In the genomic region with DNA sequence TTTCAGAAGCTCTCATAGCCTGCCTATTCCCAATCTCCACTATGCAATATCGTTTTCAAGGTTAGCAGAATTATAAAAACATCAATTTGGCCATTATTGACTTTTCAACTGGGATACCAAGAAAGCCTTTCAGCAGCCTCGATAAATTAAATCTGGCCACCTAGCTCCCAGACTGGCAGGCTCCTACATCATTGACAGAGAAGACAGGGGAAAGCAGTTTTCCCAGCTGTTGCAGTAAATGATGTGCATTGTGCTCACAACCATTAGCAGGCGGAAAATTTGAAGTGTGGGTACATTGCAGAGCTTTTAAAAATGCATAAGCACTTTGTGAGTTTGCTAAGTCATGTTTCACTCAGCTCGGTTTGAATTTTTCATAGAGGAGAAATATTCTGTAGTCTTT, we compare ENCODE assay signal across 14 cellular contexts.
DNase-seq lines count a peak whose midpoint lies in the region; ATAC-seq and TF ChIP-seq lines count a peak whose summit lies in the region.
"Had no signal": no experiment of that assay in that cellular context is flagged by ENCODE, and none has a peak within 500 bp of the region (broad histone marks: within the 10 kb centered on the region; RNA-seq: fewer than 3 reads in every experiment).

No MANE protein-coding gene starts in this region.

- no peak for TF ChIP-seq CTCF in nephron (IDR thresholded peaks at IDR 0.05; ENCODE audit: unreplicated experiment in 3 of 3)

- no peaks in the 10 kb centered on the region for H3K36me3 Mint-ChIP-seq in nephron (ENCODE audit: low read depth)
- H3K36me3 Mint-ChIP-seq in activated naive CD4-positive, alpha-beta T cell treated with anti-CD3 and anti-CD28 coated beads, Interleukin-2, amount 10 ng/mL, durations not matched to agents 7 days and 5 days, result no peaks in the 10 kb centered on the region
- H3K36me3 Mint-ChIP-seq: neural progenitor cell; stimulated activated naive B cell treated with anti-CD40 and anti-IgM and Interleukin-4, amounts not matched to agents 10 μg/mL and 1 μg/mL and 100 μg/mL, for 72 hours had no signal

- H3K4me3 ChIP-seq in SJCRH30, result no peak overlapping the region
- H3K4me3 ChIP-seq: neural progenitor cell had no signal

- peaks cover 2% of the 10 kb centered on the region; the same call in 1 of the 2 replicates for H3K4me1 ChIP-seq in SJCRH30

- H3K4me3 Mint-ChIP-seq in nephron, result no peak overlapping the region
- H3K4me3 Mint-ChIP-seq in activated naive CD4-positive, alpha-beta T cell treated with anti-CD3 and anti-CD28 coated beads, Interleukin-2, amount 10 ng/mL, durations not matched to agents 7 days and 5 days, result no peak overlapping the region
- H3K4me3 Mint-ChIP-seq: activated CD8-positive, alpha-beta T cell treated with anti-CD3 and anti-CD28 coated beads, Interleukin-2, amount 10 ng/mL, durations not matched to agents 7 days and 5 days; activated T-helper 1 cell treated with anti-CD3 and anti-CD28 coated beads, Interleukin-12 subunit alpha, Interleukin-12 subunit beta, Interleukin-2, Interleukin-4 antibody, amounts not matched to agents 30 ng/mL and 10 ng/mL and 1 ng/mL, durations not matched to agents 14 hours and 24 hours and 36 hours; neural progenitor cell; stimulated activated naive B cell treated with anti-CD40 and anti-IgM and Interleukin-4, amounts not matched to agents 10 μg/mL and 1 μg/mL and 100 μg/mL, for 72 hours had no signal

- CTCF ChIA-PET in activated naive CD4-positive, alpha-beta T cell treated with anti-CD3 and anti-CD28 coated beads, Interleukin-2, amount 10 ng/mL, durations not matched to agents 7 days and 5 days (lab: Charles Lee), result no interaction called here

- peaks cover 13% of the 10 kb centered on the region for H3K4me1 Mint-ChIP-seq in nephron
- no peaks in the 10 kb centered on the region for H3K4me1 Mint-ChIP-seq in activated naive CD4-positive, alpha-beta T cell treated with anti-CD3 and anti-CD28 coated beads, Interleukin-2, amount 10 ng/mL, durations not matched to agents 7 days and 5 days

- no peak overlapping the region for H3K27ac ChIP-seq in SJCRH30
- H3K27ac ChIP-seq: KMS-11, neural progenitor cell had no signal

- no peak for ATAC-seq in HG02970 (IDR thresholded peaks at IDR 0.05; ENCODE audit: low FRiP score, unreplicated experiment)
- ATAC-seq: activated CD8-positive, alpha-beta T cell treated with anti-CD3 and anti-CD28 coated beads, Interleukin-2, amount 10 ng/mL, durations not matched to agents 7 days and 5 days; stimulated activated naive B cell treated with anti-CD40 and anti-IgM and Interleukin-4, amounts not matched to agents 10 μg/mL and 1 μg/mL and 100 μg/mL, for 72 hours had no signal

- H3K27me3 ChIP-seq in SJCRH30, result no peaks in the 10 kb centered on the region
- H3K27me3 ChIP-seq: neural progenitor cell had no signal

- H3K9me3 ChIP-seq in SJCRH30 (replicated peaks), result no peaks in the 10 kb centered on the region

- peak overlapping the region; percentile 31 to 86 (median 44) for H3K27ac Mint-ChIP-seq in nephron
- H3K27ac Mint-ChIP-seq in activated naive CD4-positive, alpha-beta T cell treated with anti-CD3 and anti-CD28 coated beads, Interleukin-2, amount 10 ng/mL, durations not matched to agents 7 days and 5 days, result no peak overlapping the region
- H3K27ac Mint-ChIP-seq: activated CD8-positive, alpha-beta T cell treated with anti-CD3 and anti-CD28 coated beads, Interleukin-2, amount 10 ng/mL, durations not matched to agents 7 days and 5 days; activated T-helper 1 cell treated with anti-CD3 and anti-CD28 coated beads, Interleukin-12 subunit alpha, Interleukin-12 subunit beta, Interleukin-2, Interleukin-4 antibody, amounts not matched to agents 30 ng/mL and 10 ng/mL and 1 ng/mL, durations not matched to agents 14 hours and 24 hours and 36 hours; stimulated activated naive B cell treated with anti-CD40 and anti-IgM and Interleukin-4, amounts not matched to agents 10 μg/mL and 1 μg/mL and 100 μg/mL, for 72 hours had no signal

- peaks cover 4% of the 10 kb centered on the region for H3K27me3 Mint-ChIP-seq in nephron (ENCODE audit: low read depth)
- no peaks in the 10 kb centered on the region for H3K27me3 Mint-ChIP-seq in activated naive CD4-positive, alpha-beta T cell treated with anti-CD3 and anti-CD28 coated beads, Interleukin-2, amount 10 ng/mL, durations not matched to agents 7 days and 5 days
- H3K27me3 Mint-ChIP-seq: stimulated activated naive B cell treated with anti-CD40 and anti-IgM and Interleukin-4, amounts not matched to agents 10 μg/mL and 1 μg/mL and 100 μg/mL, for 72 hours had no signal

- DNase-seq in NCI-H1092 (lab: John Stamatoyannopoulos, UW) (peak; percentile 72), NCI-H1930 (lab: John Stamatoyannopoulos, UW) (peak; percentile 15 to 44), SJCRH30 (peak; percentile 10 to 19), nucleus accumbens (lab: John Stamatoyannopoulos, UW) (no peak)
- DNase-seq in NK-92 treated with Interleukin-12 subunit alpha and Interleukin-12 subunit beta, amount 100 ng/mL, for 24 hours (lab: John Stamatoyannopoulos, UW), result no peak
- no peak for DNase-seq in activated naive CD4-positive, alpha-beta T cell treated with anti-CD3 and anti-CD28 coated beads, Interleukin-2, amount 10 ng/mL, durations not matched to agents 7 days and 5 days
- DNase-seq: activated CD8-positive, alpha-beta T cell treated with anti-CD3 and anti-CD28 coated beads, Interleukin-2, amount 10 ng/mL, durations not matched to agents 7 days and 5 days; kidney; stimulated activated naive B cell treated with anti-CD40 and anti-IgM and Interleukin-4, amounts not matched to agents 10 μg/mL and 1 μg/mL and 100 μg/mL, for 72 hours had no signal

- no peaks in the 10 kb centered on the region for H3K36me3 ChIP-seq in SJCRH30
- H3K36me3 ChIP-seq: neural progenitor cell had no signal

- H3K9me3 Mint-ChIP-seq in nephron, result no peaks in the 10 kb centered on the region
- H3K9me3 Mint-ChIP-seq in activated naive CD4-positive, alpha-beta T cell treated with anti-CD3 and anti-CD28 coated beads, Interleukin-2, amount 10 ng/mL, durations not matched to agents 7 days and 5 days, result no peaks in the 10 kb centered on the region
- H3K9me3 Mint-ChIP-seq: activated T-helper 1 cell treated with anti-CD3 and anti-CD28 coated beads, Interleukin-12 subunit alpha, Interleukin-12 subunit beta, Interleukin-2, Interleukin-4 antibody, amounts not matched to agents 30 ng/mL and 10 ng/mL and 1 ng/mL, durations not matched to agents 14 hours and 24 hours and 36 hours; neural progenitor cell had no signal

Comparison
In these comparisons a context has a peak if more than half of its experiments do, and no peak if none do; other contexts are left out.
1. DNase-seq: peak in NCI-H1092 (single experiment), NCI-H1930 (2 of 2) and SJCRH30 (2 of 2); none in NK-92 treated with Interleukin-12 subunit alpha and Interleukin-12 subunit beta, amount 100 ng/mL, for 24 hours (single experiment), nucleus accumbens (0 of 56) and activated naive CD4-positive, alpha-beta T cell treated with anti-CD3 and anti-CD28 coated beads, Interleukin-2, amount 10 ng/mL, durations not matched to agents 7 days and 5 days (single experiment).